Comparison of ENCODE assay signal across 13 cellular contexts in genomic region chr7:28630350-28630749, GRCh38.
"Had no signal": no experiment of that assay in that cellular context is flagged by ENCODE, and none has a peak within 500 bp of the region (broad histone marks: within the 10 kb centered on the region; RNA-seq: fewer than 3 reads in every experiment).

No MANE protein-coding gene starts in this region.

- H3K4me3 ChIP-seq: cardiac muscle cell, esophagus squamous epithelium, gastroesophageal sphincter, heart right ventricle, left lung, mucosa of descending colon had no signal

- H3K9me3 Mint-ChIP-seq: naive thymus-derived CD4-positive, alpha-beta T cell; stimulated activated effector memory CD8-positive, alpha-beta T cell treated with anti-CD3 and anti-CD28 coated beads, Interleukin-12 subunit alpha, Interleukin-12 subunit beta, amount 100 ng/mL, for 72 hours; T-cell had no signal

- H3K4me1 Mint-ChIP-seq: naive thymus-derived CD4-positive, alpha-beta T cell; stimulated activated effector memory CD8-positive, alpha-beta T cell treated with anti-CD3 and anti-CD28 coated beads, Interleukin-12 subunit alpha, Interleukin-12 subunit beta, amount 100 ng/mL, for 72 hours; T-cell had no signal

- H3K36me3 Mint-ChIP-seq: naive thymus-derived CD4-positive, alpha-beta T cell; stimulated activated effector memory CD8-positive, alpha-beta T cell treated with anti-CD3 and anti-CD28 coated beads, Interleukin-12 subunit alpha, Interleukin-12 subunit beta, amount 100 ng/mL, for 72 hours; T-cell had no signal

- H3K27ac Mint-ChIP-seq: naive thymus-derived CD4-positive, alpha-beta T cell; stimulated activated effector memory CD8-positive, alpha-beta T cell treated with anti-CD3 and anti-CD28 coated beads, Interleukin-12 subunit alpha, Interleukin-12 subunit beta, amount 100 ng/mL, for 72 hours; T-cell had no signal

- ATAC-seq: gastroesophageal sphincter; heart right ventricle; left lung; naive thymus-derived CD4-positive, alpha-beta T cell; stimulated activated effector memory CD8-positive, alpha-beta T cell treated with anti-CD3 and anti-CD28 coated beads, Interleukin-12 subunit alpha, Interleukin-12 subunit beta, amount 100 ng/mL, for 72 hours; T-cell had no signal

- DNase-seq: activated CD4-positive, CD25-positive, alpha-beta regulatory T cell treated with anti-CD3 and anti-CD28 coated beads, Interleukin-2, amount 50 U/mL, for 72 hours; activated naive CD4-positive, alpha-beta T cell; esophagus squamous epithelium; heart right ventricle; islet precursor cell; left lung; mucosa of descending colon; naive thymus-derived CD4-positive, alpha-beta T cell; T-cell; T-helper 9 cell had no signal

- H3K4me3 Mint-ChIP-seq: naive thymus-derived CD4-positive, alpha-beta T cell; stimulated activated effector memory CD8-positive, alpha-beta T cell treated with anti-CD3 and anti-CD28 coated beads, Interleukin-12 subunit alpha, Interleukin-12 subunit beta, amount 100 ng/mL, for 72 hours; T-cell had no signal
